ENCODE assay signal across 9 cellular contexts in genomic region chr1:35810096-35810860, GRCh38. TPM values are rescaled to one million over a fixed set of nuclear protein-coding genes. Genes with fewer than 3 reads are reported as not detected.
DNase-seq lines count a peak whose midpoint lies in the region; ATAC-seq and TF ChIP-seq lines count a peak whose summit lies in the region.
"Had no signal": no experiment of that assay in that cellular context is flagged by ENCODE, and none has a peak within 500 bp of the region (broad histone marks: within the 10 kb centered on the region; RNA-seq: fewer than 3 reads in every experiment).

No MANE protein-coding gene starts in this region.

- H3K27me3 Mint-ChIP-seq in T-cell = no peaks in the 10 kb centered on the region

- H3K9me3 Mint-ChIP-seq in T-cell = no peaks in the 10 kb centered on the region
- H3K9me3 Mint-ChIP-seq: stimulated activated naive CD8-positive, alpha-beta T cell treated with anti-CD3 and anti-CD28 coated beads, Interleukin-15, amount 100 ng/mL, for 72 hours had no signal

- H3K4me1 ChIP-seq in skeletal muscle satellite cell (ENCODE audit: control insufficient read depth, insufficient read depth, low read length) = peaks cover 24% of the 10 kb centered on the region

- H3K4me3 ChIP-seq in fibroblast of pulmonary artery (replicated peaks; ENCODE audit: low read depth, low read length) (no peak overlapping the region), skeletal muscle satellite cell (ENCODE audit: low read length) (peak overlapping the region; percentile 23)

- ATAC-seq in T-cell (replicated peaks in 1 of 4) = no peak
- no peak for ATAC-seq in GM19035 (IDR thresholded peaks at IDR 0.05; ENCODE audit: unreplicated experiment)
- ATAC-seq in GM19452 (IDR thresholded peaks at IDR 0.05; ENCODE audit: unreplicated experiment) = no peak
- no peak for ATAC-seq in GM19328 (IDR thresholded peaks at IDR 0.05; ENCODE audit: unreplicated experiment)
- ATAC-seq: stimulated activated naive CD8-positive, alpha-beta T cell treated with anti-CD3 and anti-CD28 coated beads, Interleukin-15, amount 100 ng/mL, for 72 hours had no signal

- no peaks in the 10 kb centered on the region for H3K9me3 ChIP-seq in skeletal muscle satellite cell (replicated peaks; ENCODE audit: low read length)

- peak overlapping the region; percentile 82 to 91 (median 85) for H3K4me3 Mint-ChIP-seq in T-cell

- H3K4me2 ChIP-seq in skeletal muscle satellite cell (ENCODE audit: low read length) = peak overlapping the region; percentile 79

- TF ChIP-seq CTCF in fibroblast of pulmonary artery (IDR thresholded peaks at IDR 0.05; ENCODE audit: low read length, missing control alignments) = no peak

- peaks cover 3% of the 10 kb centered on the region for H3K36me3 ChIP-seq in skeletal muscle satellite cell (ENCODE audit: insufficient read depth, low read length)

- H3K27me3 ChIP-seq in skeletal muscle satellite cell (ENCODE audit: control insufficient read depth, insufficient read depth, low read length) = no peaks in the 10 kb centered on the region

- H3K9ac ChIP-seq in skeletal muscle satellite cell (ENCODE audit: low read depth, low read length) = no peak overlapping the region

- peaks cover 3% of the 10 kb centered on the region for H3K36me3 Mint-ChIP-seq in T-cell

- CTCF ChIA-PET in T-cell (lab: Charles Lee) = interaction anchor here in 1 of 2 donors (1.0 to 1.6 kb wide), 2 partner anchors 42 to 95 kb away, joined by 3 read pairs; no protein-coding TSS in a partner anchor

- POLR2A ChIA-PET in T-cell (lab: Charles Lee) = no interaction called here

- H3K4me1 Mint-ChIP-seq in T-cell = peaks cover 31 to 48% (median 39%) of the 10 kb centered on the region in 3 donors

- peak overlapping the region; percentile 89 to 92 for H3K27ac Mint-ChIP-seq in T-cell
- H3K27ac Mint-ChIP-seq: stimulated activated naive CD8-positive, alpha-beta T cell treated with anti-CD3 and anti-CD28 coated beads, Interleukin-15, amount 100 ng/mL, for 72 hours had no signal

- DNase-seq in DMS 273 (lab: John Stamatoyannopoulos, UW; ENCODE audit: unreplicated experiment) (peak; percentile 18), DMS 273 treated with DMSO at 0.1 percent for 48 hours (lab: John Stamatoyannopoulos, UW) (no peak), T-cell (no peak), fibroblast of pulmonary artery (ENCODE audit: low read depth) (peak; percentile 35)
- DNase-seq: stimulated activated naive CD8-positive, alpha-beta T cell treated with anti-CD3 and anti-CD28 coated beads, Interleukin-15, amount 100 ng/mL, for 72 hours had no signal

RNA-seq across cellular contexts. Expression of gene AGO4, which starts 2.5 kb away (rescaled TPM):
- 10 to 100 TPM; 11.5 to 29.7 (median 18.9) TPM for total RNA-seq in T-cell
- 5.8 and 7.0 TPM in 2 replicates for total RNA-seq in skeletal muscle satellite cell (2012; rRNA removed)

RNA-seq across cellular contexts. Expression of gene CLSPN, which starts 40.5 kb away (rescaled TPM):
- 1 to 10 TPM in 3 of 5 donors, under 1 TPM in 2; 0.61 to 2.4 (median 1.4) TPM for total RNA-seq in T-cell
- 9.6 and 11.7 TPM in 2 replicates for total RNA-seq in skeletal muscle satellite cell (2012; rRNA removed)

Comparison
In these comparisons a context has a peak if more than half of its experiments do, and no peak if none do; other contexts are left out.
1. DNase-seq: peak in DMS 273 (single experiment) and fibroblast of pulmonary artery (single experiment); none in DMS 273 treated with DMSO at 0.1 percent for 48 hours (single experiment) and T-cell (0 of 34).